Comparison of ENCODE assay signal across 8 cellular contexts in genomic region chr3:8500966-8501365, GRCh38. TPM values are rescaled to one million over a fixed set of nuclear protein-coding genes. Genes with fewer than 3 reads are reported as not detected.
A peak's percentile ranks its signal among the peaks of the same experiment; 100 is the strongest.
DNase-seq lines count a peak whose midpoint lies in the region; ATAC-seq and TF ChIP-seq lines count a peak whose summit lies in the region.

No MANE protein-coding gene starts in this region.

- H3K4me2 ChIP-seq in DOHH2 (ENCODE audit: low read length) (peak overlapping the region; percentile 75), MM.1S (ENCODE audit: low read depth, low read length) (no peak overlapping the region)

- ATAC-seq in GM19467 (IDR thresholded peaks at IDR 0.05; ENCODE audit: unreplicated experiment), result no peak
- no peak for ATAC-seq in HG02610 (IDR thresholded peaks at IDR 0.05; ENCODE audit: unreplicated experiment)

- H3K9me2 ChIP-seq in DOHH2 (replicated peaks; ENCODE audit: control insufficient read depth, low read length), result no peaks in the 10 kb centered on the region
- H3K9me2 ChIP-seq in MM.1S (replicated peaks; ENCODE audit: insufficient read depth, low read length), result no peaks in the 10 kb centered on the region

- H3K27ac ChIP-seq in DOHH2 (ENCODE audit: low read depth, low read length) (no peak overlapping the region), prostate gland (peak overlapping the region; percentile 70 to 87), MM.1S (ENCODE audit: low read length) (no peak overlapping the region)

- H3K27me3 ChIP-seq in DOHH2 (ENCODE audit: control insufficient read depth, low read length) (peaks cover 12% of the 10 kb centered on the region), prostate gland (replicated peaks; ENCODE audit: insufficient read depth) (no peaks in the 10 kb centered on the region), MM.1S (replicated peaks; ENCODE audit: insufficient read depth, low read length) (no peaks in the 10 kb centered on the region)

- H3K4me3 ChIP-seq in DOHH2 (ENCODE audit: low read length) (peak overlapping the region; percentile 71), WI38 (ENCODE audit: low read depth, low read length) (peak overlapping the region; percentile 62), fibroblast of villous mesenchyme (ENCODE audit: low read depth, low read length) (peak overlapping the region; percentile 57), prostate gland (peak overlapping the region; percentile 32 to 50), MM.1S (ENCODE audit: low read length) (no peak overlapping the region; the same call in 1 of the 2 replicates)

- H3K9me3 ChIP-seq in DOHH2 (ENCODE audit: control insufficient read depth, insufficient read depth, low read length) (no peaks in the 10 kb centered on the region), prostate gland (no peaks in the 10 kb centered on the region), MM.1S (replicated peaks; ENCODE audit: insufficient read depth, low read length) (no peaks in the 10 kb centered on the region)

- TF ChIP-seq CTCF in DOHH2 (IDR thresholded peaks at IDR 0.05; ENCODE audit: low read depth, low read length, poor library complexity, severe bottlenecking), result no peak
- no peak for TF ChIP-seq CTCF in WI38 (IDR thresholded peaks at IDR 0.05; ENCODE audit: low read depth, low read length)
- no peak for TF ChIP-seq CTCF in fibroblast of villous mesenchyme (IDR thresholded peaks at IDR 0.05; ENCODE audit: insufficient read depth, low read depth, low read length)
- TF ChIP-seq CTCF in prostate gland (IDR thresholded peaks at IDR 0.05), result no peak
- no peak for TF ChIP-seq CTCF in MM.1S (IDR thresholded peaks at IDR 0.05; ENCODE audit: low read length)

- H3K4me1 ChIP-seq in DOHH2 (ENCODE audit: control insufficient read depth, low read length) (peaks cover 37% of the 10 kb centered on the region), prostate gland (replicated peaks) (peaks cover 21% of the 10 kb centered on the region), MM.1S (ENCODE audit: low read length) (no peaks in the 10 kb centered on the region)

- no peak overlapping the region for H3K9ac ChIP-seq in MM.1S (ENCODE audit: low read length)

- H3K36me3 ChIP-seq in DOHH2 (ENCODE audit: control insufficient read depth, low read length), result no peaks in the 10 kb centered on the region
- H3K36me3 ChIP-seq in prostate gland, result no peaks in the 10 kb centered on the region
- H3K36me3 ChIP-seq in MM.1S (replicated peaks; ENCODE audit: insufficient read depth, low read length), result no peaks in the 10 kb centered on the region

- TF ChIP-seq POLR2A in prostate gland (IDR thresholded peaks at IDR 0.05), result no peak

- intact Hi-C loops in prostate gland (cut with DNase I), result no loop called here

- no peaks in the 10 kb centered on the region for H3F3A ChIP-seq in DOHH2 (ENCODE audit: control insufficient read depth, insufficient read depth)
- no peaks in the 10 kb centered on the region for H3F3A ChIP-seq in MM.1S (ENCODE audit: insufficient read depth, low read length)

- H3K79me2 ChIP-seq in DOHH2 (ENCODE audit: control insufficient read depth, low read length), result no peaks in the 10 kb centered on the region
- no peaks in the 10 kb centered on the region for H3K79me2 ChIP-seq in MM.1S (ENCODE audit: low read length)

- no peak for DNase-seq in fibroblast of villous mesenchyme (ENCODE audit: low read depth)
- no peak for DNase-seq in prostate gland (ENCODE audit: low spot score)
- DNase-seq in central memory CD4-positive, alpha-beta T cell, result no peak
- DNase-seq in MM.1S, result no peak

- 6% methylated on average over 10 of the region's 10 CpGs for WGBS in prostate gland

- H4K20me1 ChIP-seq in DOHH2 (ENCODE audit: control insufficient read depth, insufficient read depth, low read depth, low read length) (no peaks in the 10 kb centered on the region), MM.1S (ENCODE audit: insufficient read depth, low read length) (no peaks in the 10 kb centered on the region)

- H2AFZ ChIP-seq in MM.1S (ENCODE audit: low read length), result no peak overlapping the region

RNA-seq across cellular contexts. Expression of gene LMCD1, which starts 0.7 kb away (rescaled TPM):
- total RNA-seq in fibroblast of villous mesenchyme (95.0 and 170 TPM in 2 replicates), prostate gland (100 to 1,000 TPM in 1 of 2 donors, 10 to 100 TPM in 1; 73.0 to 144 TPM)

Comparison
In these comparisons a context has a peak if more than half of its experiments do, and no peak if none do; other contexts are left out.
1. H3K27ac ChIP-seq: peak in prostate gland (2 of 2); none in DOHH2 (single experiment) and MM.1S (single experiment).